ENCODE assay signal across 17 cellular contexts in the genomic region with DNA sequence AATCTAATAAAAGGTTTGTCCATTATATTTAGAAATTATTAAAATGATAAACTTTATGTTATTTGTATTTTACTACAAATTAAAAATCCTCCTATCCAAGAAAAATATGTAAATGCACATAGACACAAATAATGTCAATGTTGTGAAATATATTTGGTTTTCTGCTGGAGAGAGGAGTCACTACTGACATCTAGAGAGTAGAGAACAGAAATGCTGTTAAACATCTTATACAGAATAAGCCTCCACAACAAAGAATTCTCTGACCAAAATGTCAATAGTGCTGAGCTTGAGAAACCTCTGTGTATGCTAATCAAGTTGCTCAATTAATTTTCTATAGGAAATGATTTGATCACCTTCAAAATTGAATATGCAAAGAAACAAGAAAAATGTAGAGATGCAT. TPM values are rescaled to one million over a fixed set of nuclear protein-coding genes. Genes with fewer than 3 reads are reported as not detected.
DNase-seq lines count a peak whose midpoint lies in the region; ATAC-seq, FAIRE-seq and TF ChIP-seq lines count a peak whose summit lies in the region.
"Had no signal": no experiment of that assay in that cellular context is flagged by ENCODE, and none has a peak within 500 bp of the region (broad histone marks: within the 10 kb centered on the region; RNA-seq: fewer than 3 reads in every experiment).

No MANE protein-coding gene starts in this region.

- no peaks in the 10 kb centered on the region for H3K36me3 ChIP-seq in Panc1 (ENCODE audit: control insufficient read depth, insufficient read depth, low read length)
- H3K36me3 ChIP-seq in endodermal cell (ENCODE audit: control insufficient read depth, insufficient read depth, low read length), result no peaks in the 10 kb centered on the region
- H3K36me3 ChIP-seq in SJCRH30, result no peaks in the 10 kb centered on the region
- H3K36me3 ChIP-seq: right atrium auricular region had no signal

- no peaks in the 10 kb centered on the region for H3K9me3 ChIP-seq in Panc1 (ENCODE audit: control insufficient read depth, insufficient read depth, low read depth, low read length)
- no peaks in the 10 kb centered on the region for H3K9me3 ChIP-seq in endodermal cell (ENCODE audit: control insufficient read depth, low read length)
- H3K9me3 ChIP-seq in SJCRH30 (replicated peaks), result no peaks in the 10 kb centered on the region
- H3K9me3 ChIP-seq: right atrium auricular region had no signal

- H3K4me3 ChIP-seq in Panc1 (ENCODE audit: low read depth in 2 of 2, low read length in 2 of 2), result no peak overlapping the region
- no peak overlapping the region for H3K4me3 ChIP-seq in endodermal cell (ENCODE audit: low read length)
- H3K4me3 ChIP-seq in SJCRH30, result no peak overlapping the region
- H3K4me3 ChIP-seq: right atrium auricular region had no signal

- POLR2A ChIA-PET in Panc1 (lab: Charles Lee), result no interaction called here

- H3K27me3 Mint-ChIP-seq in endodermal cell (ENCODE audit: insufficient read depth) (no peaks in the 10 kb centered on the region), osteocyte (ENCODE audit: unreplicated experiment) (no peaks in the 10 kb centered on the region)
- H3K27me3 Mint-ChIP-seq: activated naive CD8-positive, alpha-beta T cell treated with anti-CD3 and anti-CD28 coated beads, Interleukin-2, amount 50 U/mL, for 24 hours had no signal

- DNase-seq in EH (ENCODE audit: low read depth) (peak; percentile 43), Panc1 (ENCODE audit: low read depth, low spot score) (no peak), endodermal cell (no peak), osteocyte (ENCODE audit: extremely low spot score, unreplicated experiment) (no peak), SJCRH30 (no peak), urothelium cell line (ENCODE audit: low spot score) (no peak)
- DNase-seq: activated CD4-positive, alpha-beta T cell treated with anti-CD3 and anti-CD28 coated beads for 48 hours; activated naive CD8-positive, alpha-beta T cell treated with anti-CD3 and anti-CD28 coated beads, Interleukin-2, amount 50 U/mL, for 24 hours; activated T-cell treated with anti-CD3 and anti-CD28 coated beads, Interleukin-2, amount 50 U/mL, for 48 hours; naive thymus-derived CD8-positive, alpha-beta T cell; NCI-H1436; NCI-H345; stimulated activated CD4-positive, alpha-beta T cell treated with anti-CD3 and anti-CD28 coated beads, Interleukin-2, amount 100 ng/mL, for 48 hours; T-helper 2 cell had no signal

- H3K4me3 Mint-ChIP-seq in endodermal cell (no peak overlapping the region), osteocyte (ENCODE audit: unreplicated experiment) (no peak overlapping the region)
- H3K4me3 Mint-ChIP-seq: activated naive CD8-positive, alpha-beta T cell treated with anti-CD3 and anti-CD28 coated beads, Interleukin-2, amount 50 U/mL, for 24 hours; naive thymus-derived CD8-positive, alpha-beta T cell had no signal

- H3K27ac Mint-ChIP-seq in endodermal cell (no peak overlapping the region), osteocyte (ENCODE audit: unreplicated experiment) (no peak overlapping the region)
- H3K27ac Mint-ChIP-seq: activated naive CD8-positive, alpha-beta T cell treated with anti-CD3 and anti-CD28 coated beads, Interleukin-2, amount 50 U/mL, for 24 hours; naive thymus-derived CD8-positive, alpha-beta T cell had no signal

- H3K4me1 Mint-ChIP-seq in endodermal cell (peaks cover 17% of the 10 kb centered on the region), osteocyte (ENCODE audit: unreplicated experiment) (peaks cover 45% of the 10 kb centered on the region)
- H3K4me1 Mint-ChIP-seq: activated naive CD8-positive, alpha-beta T cell treated with anti-CD3 and anti-CD28 coated beads, Interleukin-2, amount 50 U/mL, for 24 hours; naive thymus-derived CD8-positive, alpha-beta T cell had no signal

- no peak overlapping the region for H3K9ac ChIP-seq in endodermal cell (ENCODE audit: extremely low read depth, low read length, poor library complexity, severe bottlenecking)

- no TSS peak for BruUV-seq in Panc1 (replicated peaks; lab: Mats Ljungman, UMichigan)

- H3K27ac ChIP-seq in Panc1 (ENCODE audit: low read length) (peak overlapping the region; percentile 2; the same call in 1 of the 2 replicates), endodermal cell (ENCODE audit: low read depth, low read length) (no peak overlapping the region), SJCRH30 (no peak overlapping the region)
- H3K27ac ChIP-seq: right atrium auricular region had no signal

- in situ Hi-C loops in Panc1 (cut with HindIII; ENCODE audit: low pct_unique_long_range_greater_than_20kb, low sequenced_read_pairs), result no loop called here

- H3K36me3 Mint-ChIP-seq in endodermal cell (ENCODE audit: low read depth), result no peaks in the 10 kb centered on the region
- no peaks in the 10 kb centered on the region for H3K36me3 Mint-ChIP-seq in osteocyte (ENCODE audit: unreplicated experiment)
- H3K36me3 Mint-ChIP-seq: naive thymus-derived CD8-positive, alpha-beta T cell had no signal

- CTCF ChIA-PET in Panc1 (lab: Charles Lee), result no interaction called here

- intact Hi-C loops in Panc1 (cut with micrococcal nuclease; ENCODE audit: unreplicated experiment), result no loop called here

- FAIRE-seq in urothelium cell line (lab: Jason Lieb, UNC), result no peak

- H3K27me3 ChIP-seq in Panc1 (ENCODE audit: control insufficient read depth, insufficient read depth, low read length), result no peaks in the 10 kb centered on the region
- no peaks in the 10 kb centered on the region for H3K27me3 ChIP-seq in endodermal cell (ENCODE audit: control insufficient read depth, insufficient read depth, low read length, poor library complexity, severe bottlenecking)
- H3K27me3 ChIP-seq in SJCRH30, result no peaks in the 10 kb centered on the region
- H3K27me3 ChIP-seq: right atrium auricular region had no signal

- no peak for ATAC-seq in Panc1
- ATAC-seq in GM21723 (IDR thresholded peaks at IDR 0.05; ENCODE audit: unreplicated experiment), result no peak
- ATAC-seq: activated naive CD8-positive, alpha-beta T cell treated with anti-CD3 and anti-CD28 coated beads, Interleukin-2, amount 50 U/mL, for 24 hours; left lobe of liver; naive thymus-derived CD8-positive, alpha-beta T cell had no signal

- H3K4me1 ChIP-seq in Panc1 (ENCODE audit: control insufficient read depth, insufficient read depth, low read length) (no peaks in the 10 kb centered on the region; the same call in 1 of the 2 replicates), endodermal cell (ENCODE audit: control insufficient read depth, insufficient read depth, low read length) (no peaks in the 10 kb centered on the region), SJCRH30 (no peaks in the 10 kb centered on the region)
- H3K4me1 ChIP-seq: right atrium auricular region had no signal

- no peaks in the 10 kb centered on the region for H3K9me3 Mint-ChIP-seq in endodermal cell
- H3K9me3 Mint-ChIP-seq in osteocyte (ENCODE audit: unreplicated experiment), result no peaks in the 10 kb centered on the region
- H3K9me3 Mint-ChIP-seq: activated naive CD8-positive, alpha-beta T cell treated with anti-CD3 and anti-CD28 coated beads, Interleukin-2, amount 50 U/mL, for 24 hours had no signal

- TF ChIP-seq CTCF in Panc1 (IDR thresholded peaks at IDR 0.05) (peak; percentile 39; the same call in 1 of the 2 replicates), endodermal cell (conservative IDR thresholded peaks at IDR 0.05) (peak; percentile 31), osteocyte (IDR thresholded peaks at IDR 0.05) (peak; percentile 69)

RNA-seq across cellular contexts. Expression of gene HTR1B, which starts 12.4 kb away (rescaled TPM):
- total RNA-seq in Panc1 (2021; ENCODE audit: unreplicated experiment), result 14.0 TPM
- polyA plus RNA-seq in Panc1 (2012; ENCODE audit: insufficient read length), result 12.3 TPM
- 1 to 10 TPM; 2.9 to 3.9 TPM for total RNA-seq in endodermal cell
- 0.39 TPM for polyA plus RNA-seq in endodermal cell (2013, experiment 1 of 2)
- polyA plus RNA-seq in endodermal cell (2013, experiment 2 of 2), result 0.17 TPM
- 11.4 and 13.3 TPM in 2 replicates for total RNA-seq in osteocyte
- not detected in 2 replicates for total RNA-seq in SJCRH30 (2014; rRNA removed; shearing (Covaris generic))
- total RNA-seq: left lobe of liver; naive thymus-derived CD8-positive, alpha-beta T cell; right atrium auricular region had no signal
- polyA plus RNA-seq: naive thymus-derived CD8-positive, alpha-beta T cell had no signal
